8 cellular contexts compared by ENCODE assay signal in the genomic region with DNA sequence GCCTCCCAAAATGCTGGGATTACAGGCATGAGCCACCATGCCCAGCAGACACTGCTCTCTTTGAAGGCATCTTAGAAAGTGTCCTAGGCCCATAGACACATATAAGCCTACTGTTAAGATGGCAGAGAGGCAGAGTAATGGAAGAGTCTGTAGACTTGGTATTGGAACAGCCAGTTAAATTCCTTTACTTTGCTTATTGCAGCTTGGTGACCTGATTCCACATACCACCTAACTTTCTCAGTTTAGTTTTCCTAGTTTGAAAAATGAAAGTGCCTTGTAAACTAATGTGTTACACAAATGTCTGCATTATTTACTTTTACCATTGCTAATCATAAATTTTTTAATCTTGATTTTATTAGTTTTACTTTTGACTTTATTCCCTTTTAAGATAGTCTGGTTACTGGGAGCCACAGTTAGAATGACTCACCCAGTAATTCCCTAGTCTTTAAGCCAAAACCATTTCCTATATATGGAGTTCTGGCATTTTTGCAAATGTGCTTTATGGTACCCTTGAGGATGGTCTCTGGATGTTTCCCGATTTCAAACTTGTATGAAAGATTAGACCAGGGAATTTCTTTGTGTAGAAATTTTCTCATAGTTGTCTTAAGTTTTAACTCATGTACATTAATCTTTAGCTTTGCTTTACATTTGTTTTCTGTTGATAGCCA. TPM values are rescaled to one million over a fixed set of nuclear protein-coding genes. Genes with fewer than 3 reads are reported as not detected.
A peak's percentile ranks its signal among the peaks of the same experiment; 100 is the strongest.
DNase-seq lines count a peak whose midpoint lies in the region; ATAC-seq and TF ChIP-seq lines count a peak whose summit lies in the region.
"Had no signal": no experiment of that assay in that cellular context is flagged by ENCODE, and none has a peak within 500 bp of the region (broad histone marks: within the 10 kb centered on the region; RNA-seq: fewer than 3 reads in every experiment).

No MANE protein-coding gene starts in this region.

- no peaks in the 10 kb centered on the region for H3K9me3 Mint-ChIP-seq in stimulated activated memory B cell treated with anti-CD40 and anti-IgM and Interleukin-4, amounts not matched to agents 10 μg/mL and 1 μg/mL and 100 μg/mL, for 72 hours

- peak overlapping the region; percentile 78 for H3K4me3 Mint-ChIP-seq in stimulated activated memory B cell treated with anti-CD40 and anti-IgM and Interleukin-4, amounts not matched to agents 10 μg/mL and 1 μg/mL and 100 μg/mL, for 72 hours

- H3K36me3 Mint-ChIP-seq in stimulated activated memory B cell treated with anti-CD40 and anti-IgM and Interleukin-4, amounts not matched to agents 10 μg/mL and 1 μg/mL and 100 μg/mL, for 72 hours = peaks cover 49% of the 10 kb centered on the region

- no peak for ATAC-seq in stimulated activated memory B cell treated with anti-CD40 and anti-IgM and Interleukin-4, amounts not matched to agents 10 μg/mL and 1 μg/mL and 100 μg/mL, for 72 hours
- ATAC-seq: left cardiac atrium had no signal

- peak overlapping the region in 1 of 4 donors; percentile 14 for H3K4me3 ChIP-seq in Peyer's patch
- H3K4me3 ChIP-seq in dorsolateral prefrontal cortex = peak overlapping the region in 2 of 59 donors; percentile 15 to 16
- no peak overlapping the region for H3K4me3 ChIP-seq in MG63

- no peak for TF ChIP-seq POLR2A in Peyer's patch (IDR thresholded peaks at IDR 0.05)

- intact Hi-C loops in dorsolateral prefrontal cortex (cut with DNase I) = no loop called here

- DNase-seq in GM04504 (ENCODE audit: low read depth) = peak; percentile 70
- no peak for DNase-seq in Peyer's patch
- no peak for DNase-seq in dorsolateral prefrontal cortex
- DNase-seq in GDM1 (lab: John Stamatoyannopoulos, UW) = no peak
- no peak for DNase-seq in DMS114 treated with DMSO at 0.1 percent for 48 hours (lab: John Stamatoyannopoulos, UW; ENCODE audit: unreplicated experiment)
- no peak for DNase-seq in MG63
- DNase-seq: left cardiac atrium had no signal

- H3K4me1 Mint-ChIP-seq in stimulated activated memory B cell treated with anti-CD40 and anti-IgM and Interleukin-4, amounts not matched to agents 10 μg/mL and 1 μg/mL and 100 μg/mL, for 72 hours = peaks cover 76% of the 10 kb centered on the region

- H3K4me1 ChIP-seq in Peyer's patch = peaks cover 0 to 43% (median 13%) of the 10 kb centered on the region in 4 donors

- H3K27ac ChIP-seq in Peyer's patch (peak overlapping the region; percentile 15 to 100 (median 65)), dorsolateral prefrontal cortex (peak overlapping the region in 32 of 59 donors; percentile 8 to 93 (median 52))

- peak overlapping the region; percentile 98 for H3K27ac Mint-ChIP-seq in stimulated activated memory B cell treated with anti-CD40 and anti-IgM and Interleukin-4, amounts not matched to agents 10 μg/mL and 1 μg/mL and 100 μg/mL, for 72 hours

- no peaks in the 10 kb centered on the region for H3K27me3 Mint-ChIP-seq in stimulated activated memory B cell treated with anti-CD40 and anti-IgM and Interleukin-4, amounts not matched to agents 10 μg/mL and 1 μg/mL and 100 μg/mL, for 72 hours

- TF ChIP-seq CTCF in Peyer's patch (IDR thresholded peaks at IDR 0.05) (no peak), dorsolateral prefrontal cortex (IDR thresholded peaks at IDR 0.05 in 54 of 56, conservative IDR thresholded peaks at IDR 0.05 in 2 of 56; ENCODE audit: low read depth in 1 of 56, partially characterized antibody in 56 of 56) (no peak)

- no peaks in the 10 kb centered on the region for H3K9me3 ChIP-seq in Peyer's patch
- H3K9me3 ChIP-seq in MG63 = no peaks in the 10 kb centered on the region

- H3K27me3 ChIP-seq in Peyer's patch (no peaks in the 10 kb centered on the region), dorsolateral prefrontal cortex (no peaks in the 10 kb centered on the region), MG63 (no peaks in the 10 kb centered on the region)

- H3K36me3 ChIP-seq in Peyer's patch (no peaks in the 10 kb centered on the region), MG63 (peaks cover 39% of the 10 kb centered on the region)

RNA-seq across cellular contexts. Expression of a gene that starts 6.4 kb away (rescaled TPM):
- total RNA-seq in Peyer's patch (100 to 1,000 TPM in 1 of 4 donors, 10 to 100 TPM in 3; 24.7 to 170 (median 33.7) TPM), dorsolateral prefrontal cortex (100 to 1,000 TPM in 80 of 120 experiments, 10 to 100 TPM in 40; 58.5 to 148 (median 109) TPM)
- 95.8 and 98.2 TPM in 2 replicates for total RNA-seq in MG63 (2014; rRNA removed; shearing (Covaris generic); ENCODE audit: low replicate concordance)
